In genomic region chr16:57475711-57476339, GRCh38 we compare ENCODE assay signal across 8 cellular contexts.
A peak's percentile ranks its signal among the peaks of the same experiment; 100 is the strongest.
DNase-seq lines count a peak whose midpoint lies in the region; ATAC-seq and TF ChIP-seq lines count a peak whose summit lies in the region.

No MANE protein-coding gene starts in this region.

- H3K4me3 ChIP-seq in foreskin fibroblast (ENCODE audit: low read depth in 1 of 2, low read length in 2 of 2) (no peak overlapping the region), skeletal muscle cell (ENCODE audit: low read depth, low read length) (no peak overlapping the region)

- TF ChIP-seq CTCF in foreskin fibroblast (IDR thresholded peaks at IDR 0.05; ENCODE audit: low read depth, low read length) = peak; percentile 50

- DNase-seq in SIG-M5 treated with dmso at 0.1 percent for 504 hours (lab: John Stamatoyannopoulos, UW; ENCODE audit: unreplicated experiment) = peak; percentile 55
- DNase-seq in SIG-M5 (lab: John Stamatoyannopoulos, UW) = no peak
- peak; percentile 54 to 65 for DNase-seq in NOMO-1 (lab: John Stamatoyannopoulos, UW; ENCODE audit: unreplicated experiment in 2 of 2)
- DNase-seq in activated CD8-positive, alpha-beta memory T cell treated with anti-CD3 and anti-CD28 coated beads, Interleukin-2, amount 50 U/mL, for 48 hours = peak; percentile 90
- peak in 1 of 2 donors; percentile 68 for DNase-seq in foreskin fibroblast
- DNase-seq in skeletal muscle cell (ENCODE audit: low read depth) = peak; percentile 7
- no peak for DNase-seq in NCI-H446 (lab: John Stamatoyannopoulos, UW)

- ATAC-seq in HG02885 (IDR thresholded peaks at IDR 0.05; ENCODE audit: poor library complexity, unreplicated experiment) = peak; percentile 95

Comparison
In these comparisons a context has a peak if more than half of its experiments do, and no peak if none do; other contexts are left out.
1. DNase-seq: peak in SIG-M5 treated with dmso at 0.1 percent for 504 hours (single experiment), NOMO-1 (2 of 2), activated CD8-positive, alpha-beta memory T cell treated with anti-CD3 and anti-CD28 coated beads, Interleukin-2, amount 50 U/mL, for 48 hours (single experiment) and skeletal muscle cell (single experiment); none in SIG-M5 (single experiment) and NCI-H446 (0 of 2).